In genomic region chr16:7596285-7596684, GRCh38 we compare ENCODE assay signal across 8 cellular contexts.
"Had no signal": no experiment of that assay in that cellular context is flagged by ENCODE, and none has a peak within 500 bp of the region (broad histone marks: within the 10 kb centered on the region; RNA-seq: fewer than 3 reads in every experiment).

No MANE protein-coding gene starts in this region.

- DNase-seq: GDM1, GF-D8 had no signal

- ATAC-seq: GM12878 had no signal

- H3K4me3 ChIP-seq: GM12878 had no signal

- FAIRE-seq: G401.6, GM12878, GM12891, GM12892, GM18507, GM19239 had no signal
